8 cellular contexts compared by ENCODE assay signal in the genomic region with DNA sequence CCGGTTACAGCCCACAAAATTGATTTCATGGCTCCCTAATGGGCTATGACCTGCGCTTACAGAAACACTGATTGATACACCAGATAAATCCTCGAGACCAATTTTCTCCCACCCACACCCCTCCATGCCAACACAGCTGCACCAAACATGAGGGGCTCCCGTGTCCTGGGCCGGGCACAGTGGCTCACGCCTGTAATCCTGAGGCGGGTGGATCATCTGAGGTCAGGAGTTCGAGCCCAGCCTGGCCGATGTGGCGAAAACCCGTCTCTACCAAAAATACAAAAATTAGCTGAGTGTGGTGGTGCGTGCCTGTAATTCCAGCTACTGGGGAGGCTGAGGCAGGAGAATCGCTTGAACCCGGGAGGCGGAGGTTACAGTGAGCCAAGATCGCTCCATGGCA. TPM values are rescaled to one million over a fixed set of nuclear protein-coding genes. Genes with fewer than 3 reads are reported as not detected.
"Had no signal": no experiment of that assay in that cellular context is flagged by ENCODE, and none has a peak within 500 bp of the region (broad histone marks: within the 10 kb centered on the region; RNA-seq: fewer than 3 reads in every experiment).

No MANE protein-coding gene starts in this region.

RNA-seq across cellular contexts. Expression of a gene that starts 27.1 kb away (rescaled TPM):
- total RNA-seq: OCI-LY7, PC-3, PC-9, Right ventricle myocardium inferior, Right ventricle myocardium superior, RPMI7951, SJCRH30, SK-MEL-5 had no signal
